Comparison of ENCODE assay signal across 7 cellular contexts in the genomic region with DNA sequence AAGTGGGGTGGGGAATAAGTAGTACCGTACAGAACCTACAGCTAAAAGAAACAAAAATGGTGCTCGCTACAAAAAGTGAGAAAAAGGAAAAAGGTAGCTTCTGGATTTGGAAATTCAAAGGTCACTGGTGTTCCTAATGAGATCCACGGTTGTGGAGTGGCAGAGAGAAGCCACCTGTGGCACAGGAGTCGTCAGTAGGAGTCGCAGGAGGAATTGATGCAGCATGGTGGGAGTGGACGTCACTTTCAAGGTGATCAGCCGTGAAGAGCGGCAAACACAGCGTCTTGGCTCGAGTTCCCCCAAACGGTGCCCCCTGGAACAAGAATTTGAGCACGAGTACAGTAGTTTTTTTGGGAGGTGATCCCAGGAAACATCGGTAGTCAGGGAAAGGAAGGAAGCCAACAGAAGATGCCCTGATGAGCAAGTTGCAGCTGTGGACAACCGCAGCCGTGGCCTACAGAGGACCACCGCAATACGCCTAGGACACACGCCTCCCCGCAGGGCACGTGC. TPM values are rescaled to one million over a fixed set of nuclear protein-coding genes. Genes with fewer than 3 reads are reported as not detected.
DNase-seq lines count a peak whose midpoint lies in the region; ATAC-seq and TF ChIP-seq lines count a peak whose summit lies in the region.

No MANE protein-coding gene starts in this region.

- ATAC-seq in RWPE2 (ENCODE audit: low read depth) (no peak), HG03039 (IDR thresholded peaks at IDR 0.05; ENCODE audit: unreplicated experiment) (no peak)

- H3K4me2 ChIP-seq in GM23248 (ENCODE audit: unreplicated experiment): peak overlapping the region; percentile 93

- in situ Hi-C loops in GM23248 (cut with MboI): no loop called here

- no peaks in the 10 kb centered on the region for H3K9me3 Mint-ChIP-seq in chondrocyte (ENCODE audit: low read depth)
- H3K9me3 Mint-ChIP-seq in nephron progenitor cell: no peaks in the 10 kb centered on the region

- DNase-seq in GM23248 (no peak), RWPE2 (ENCODE audit: low spot score) (no peak), chondrocyte (ENCODE audit: low spot score) (no peak), nephron progenitor cell (peak; percentile 5), middle frontal gyrus (ENCODE audit: extremely low spot score, low spot score) (no peak), pons (ENCODE audit: low spot score) (no peak)

- H4K20me1 ChIP-seq in GM23248 (ENCODE audit: insufficient read depth): no peaks in the 10 kb centered on the region

- H3K4me3 Mint-ChIP-seq in chondrocyte (ENCODE audit: unreplicated experiment) (peak overlapping the region; percentile 84), nephron progenitor cell (peak overlapping the region; percentile 95)

- no peak overlapping the region for H3K9ac ChIP-seq in GM23248

- H3K9me3 ChIP-seq in GM23248 (ENCODE audit: low read depth): no peaks in the 10 kb centered on the region
- H3K9me3 ChIP-seq in RWPE2 (ENCODE audit: severe bottlenecking): no peaks in the 10 kb centered on the region

- TF ChIP-seq CTCF in RWPE2 (IDR thresholded peaks at IDR 0.05; ENCODE audit: poor library complexity, severe bottlenecking) (no peak), chondrocyte (IDR thresholded peaks at IDR 0.05) (no peak), nephron progenitor cell (IDR thresholded peaks at IDR 0.05) (no peak)

- H2AFZ ChIP-seq in GM23248: peak overlapping the region; percentile 87

- H3K27ac ChIP-seq in GM23248: no peak overlapping the region
- peak overlapping the region; percentile 78 for H3K27ac ChIP-seq in RWPE2 (ENCODE audit: poor library complexity, severe bottlenecking)

- H3K27ac Mint-ChIP-seq in chondrocyte (ENCODE audit: unreplicated experiment): no peak overlapping the region
- no peak overlapping the region for H3K27ac Mint-ChIP-seq in nephron progenitor cell

- no peaks in the 10 kb centered on the region for H3K27me3 Mint-ChIP-seq in chondrocyte (ENCODE audit: low read depth)
- peaks cover 3% of the 10 kb centered on the region for H3K27me3 Mint-ChIP-seq in nephron progenitor cell (ENCODE audit: low read depth, poor library complexity)

- no peaks in the 10 kb centered on the region for H3K27me3 ChIP-seq in GM23248 (replicated peaks; ENCODE audit: insufficient read depth)
- H3K27me3 ChIP-seq in RWPE2 (ENCODE audit: insufficient read depth, poor library complexity, severe bottlenecking): no peaks in the 10 kb centered on the region

- peak overlapping the region; percentile 93 for H3K4me3 ChIP-seq in GM23248
- peak overlapping the region; percentile 89 for H3K4me3 ChIP-seq in RWPE2 (ENCODE audit: severe bottlenecking)

- H3K4me1 ChIP-seq in GM23248 (ENCODE audit: insufficient read depth) (peaks cover 17% of the 10 kb centered on the region), RWPE2 (ENCODE audit: insufficient read depth, poor library complexity, severe bottlenecking) (peaks cover 4% of the 10 kb centered on the region)

- H3F3A ChIP-seq in GM23248 (ENCODE audit: insufficient read depth): peaks cover 25% of the 10 kb centered on the region

- H3K79me2 ChIP-seq in GM23248 (ENCODE audit: insufficient read depth): peaks cover 31% of the 10 kb centered on the region

- H3K36me3 Mint-ChIP-seq in chondrocyte (ENCODE audit: low read depth) (peaks cover 1% of the 10 kb centered on the region), nephron progenitor cell (ENCODE audit: low read depth) (peaks cover 20% of the 10 kb centered on the region)

- H3K4me1 Mint-ChIP-seq in chondrocyte (ENCODE audit: low read depth): peaks cover 31% of the 10 kb centered on the region
- H3K4me1 Mint-ChIP-seq in nephron progenitor cell: peaks cover 36% of the 10 kb centered on the region

- WGBS in GM23248 (ENCODE audit: low coverage in 1 of 2, low lambda C conversion rate in 2 of 2, missing lambda C conversion rate in 2 of 2), 2 experiments: 15 to 19% methylated on average over 20 of the region's 20 CpGs

- H3K9me2 ChIP-seq in GM23248 (ENCODE audit: insufficient read depth): no peaks in the 10 kb centered on the region

- no peaks in the 10 kb centered on the region for H3K36me3 ChIP-seq in GM23248 (ENCODE audit: low read depth)
- peaks cover 9% of the 10 kb centered on the region; the same call in 1 of the 2 replicates for H3K36me3 ChIP-seq in RWPE2 (ENCODE audit: low read depth)

RNA-seq across cellular contexts. Expression of gene TTL, which starts 1.4 kb away (rescaled TPM):
- 68.4 and 69.7 TPM in 2 replicates for total RNA-seq in GM23248 (2014; rRNA removed; shearing (Covaris generic))
- polyA plus RNA-seq in GM23248 (2016; fragmentation: Nextera tagmentation; extraction: Ambion mirVana): 11.1 and 11.5 TPM in 2 replicates
- total RNA-seq in chondrocyte: 67.9 to 82.6 TPM (median 68.8 TPM) in 3 replicates

RNA-seq across cellular contexts. Expression of gene RGPD8, which starts 47.1 kb away (rescaled TPM):
- total RNA-seq in GM23248 (2014; rRNA removed; shearing (Covaris generic)): 11.6 and 16.8 TPM in 2 replicates
- 2.1 and 2.3 TPM in 2 replicates for polyA plus RNA-seq in GM23248 (2016; fragmentation: Nextera tagmentation; extraction: Ambion mirVana)
- total RNA-seq in chondrocyte: 5.0 to 10.2 TPM (median 6.8 TPM) in 3 replicates
